ENCODE assay signal across 19 cellular contexts in genomic region chr2:112242384-112242783, GRCh38.
"Had no signal": no experiment of that assay in that cellular context is flagged by ENCODE, and none has a peak within 500 bp of the region (broad histone marks: within the 10 kb centered on the region; RNA-seq: fewer than 3 reads in every experiment).

No MANE protein-coding gene starts in this region.

- DNase-seq: activated CD4-positive, alpha-beta T cell treated with anti-CD3 and anti-CD28 coated beads, Interleukin-2, amount 50 U/mL, for 4 hours; activated naive CD4-positive, alpha-beta T cell treated with anti-CD3 and anti-CD28 coated beads, Interleukin-2, amount 10 ng/mL, durations not matched to agents 7 days and 5 days; esophagus squamous epithelium; islet precursor cell; left ventricle myocardium superior; right cardiac atrium; stimulated activated CD4-positive, alpha-beta T cell treated with anti-CD3 and anti-CD28 coated beads, Interleukin-4, amount 100 ng/mL, for 4 hours; stimulated activated CD8-positive, alpha-beta memory T cell treated with anti-CD3 and anti-CD28 coated beads, Interleukin-4, amount 100 ng/mL, for 48 hours; stimulated activated naive CD4-positive, alpha-beta T cell treated with Interleukin-2 at 50 U/mL for 16 hours; T1000; trophoblast cell had no signal

- H3K9me3 ChIP-seq: esophagus squamous epithelium, prostate gland, suprapubic skin had no signal

- H3K79me2 ChIP-seq: hepatocyte had no signal

- H2AFZ ChIP-seq: hepatocyte had no signal

- H3K4me2 ChIP-seq: hepatocyte had no signal

- H3K4me1 ChIP-seq: esophagus squamous epithelium, prostate gland, suprapubic skin had no signal

- ATAC-seq: activated CD4-positive, CD25-positive, alpha-beta regulatory T cell treated with anti-CD3 and anti-CD28 coated beads, Interleukin-2, amount 50 U/mL, for 24 hours; left ventricle myocardium superior; right cardiac atrium had no signal

- H3K4me1 Mint-ChIP-seq: nephron had no signal

- H3K36me3 ChIP-seq: prostate gland had no signal

- H3K27me3 ChIP-seq: esophagus squamous epithelium, hepatocyte, suprapubic skin had no signal

- H3K4me3 Mint-ChIP-seq: activated naive CD4-positive, alpha-beta T cell treated with anti-CD3 and anti-CD28 coated beads, Interleukin-2, amount 10 ng/mL, durations not matched to agents 7 days and 5 days; memory B cell; nephron had no signal

- H3K27me3 Mint-ChIP-seq: activated naive CD4-positive, alpha-beta T cell treated with anti-CD3 and anti-CD28 coated beads, Interleukin-2, amount 10 ng/mL, durations not matched to agents 7 days and 5 days; memory B cell had no signal

- H3K9me3 Mint-ChIP-seq: activated naive CD4-positive, alpha-beta T cell treated with anti-CD3 and anti-CD28 coated beads, Interleukin-2, amount 10 ng/mL, durations not matched to agents 7 days and 5 days; activated T-helper 2 cell treated with anti-CD3 and anti-CD28 coated beads, Interferon-gamma antibody, Interleukin-2, Interleukin-4, amounts not matched to agents 10 μg/mL and 5 μg/mL and 100 μg/mL, durations not matched to agents 14 hours and 24 hours and 36 hours; memory B cell had no signal

- H3K27ac Mint-ChIP-seq: activated naive CD4-positive, alpha-beta T cell treated with anti-CD3 and anti-CD28 coated beads, Interleukin-2, amount 10 ng/mL, durations not matched to agents 7 days and 5 days; activated T-helper 2 cell treated with anti-CD3 and anti-CD28 coated beads, Interferon-gamma antibody, Interleukin-2, Interleukin-4, amounts not matched to agents 10 μg/mL and 5 μg/mL and 100 μg/mL, durations not matched to agents 14 hours and 24 hours and 36 hours; memory B cell; nephron had no signal

- H3K4me3 ChIP-seq: esophagus squamous epithelium, hepatocyte, prostate gland, skin epidermis, suprapubic skin had no signal
